ENCODE assay signal across 23 cellular contexts in genomic region chr1:9612871-9613624, GRCh38.
"Had no signal": no experiment of that assay in that cellular context is flagged by ENCODE, and none has a peak within 500 bp of the region (broad histone marks: within the 10 kb centered on the region; RNA-seq: fewer than 3 reads in every experiment).

No MANE protein-coding gene starts in this region.

- H3K9me3 Mint-ChIP-seq: activated CD4-positive, alpha-beta memory T cell treated with anti-CD3 and anti-CD28 coated beads for 36 hours; activated naive CD8-positive, alpha-beta T cell treated with anti-CD3 and anti-CD28 coated beads, Interleukin-2, amount 10 ng/mL, durations not matched to agents 7 days and 5 days; activated T-cell treated with anti-CD3 and anti-CD28 coated beads, Interleukin-2, amount 50 U/mL, for 72 hours; WTC11 had no signal

- H3K9me3 ChIP-seq: adrenal gland, MG63 had no signal

- H3K27me3 ChIP-seq: adrenal gland, MG63 had no signal

- DNase-seq: activated CD4-positive, alpha-beta memory T cell treated with anti-CD3 and anti-CD28 coated beads for 36 hours; activated CD4-positive, alpha-beta T cell treated with anti-CD3 and anti-CD28 coated beads for 48 hours; activated CD4-positive, CD25-positive, alpha-beta regulatory T cell treated with anti-CD3 and anti-CD28 coated beads, Interleukin-2, amount 50 U/mL, for 72 hours; activated naive CD4-positive, alpha-beta T cell treated with anti-CD3 and anti-CD28 coated beads, Interleukin-2, amount 50 U/mL, for 16 hours; activated naive CD8-positive, alpha-beta T cell treated with anti-CD3 and anti-CD28 coated beads, Interleukin-2, amount 10 ng/mL, durations not matched to agents 7 days and 5 days; activated T-cell treated with anti-CD3 and anti-CD28 coated beads, Interleukin-2, amount 50 U/mL, for 72 hours; adrenal gland; anterior cingulate cortex; MG63; MV-4-11; NCI-H1105; NCI-H1436; NCI-H1694 treated with DMSO at 0.1 percent for 48 hours; NCI-H2029 treated with DMSO at 0.1 percent for 48 hours; NCI-H345; NCI-H510A; NCI-H526 treated with DMSO at 0.1 percent for 48 hours; NCI-H82; SIG-M5; T-helper 17 cell; T-helper 9 cell had no signal

- H3K27ac Mint-ChIP-seq: activated CD4-positive, alpha-beta memory T cell treated with anti-CD3 and anti-CD28 coated beads for 36 hours; activated naive CD8-positive, alpha-beta T cell treated with anti-CD3 and anti-CD28 coated beads, Interleukin-2, amount 10 ng/mL, durations not matched to agents 7 days and 5 days; activated T-cell treated with anti-CD3 and anti-CD28 coated beads, Interleukin-2, amount 50 U/mL, for 72 hours; T-helper 17 cell; WTC11 had no signal

- H3K4me3 Mint-ChIP-seq: activated CD4-positive, alpha-beta memory T cell treated with anti-CD3 and anti-CD28 coated beads for 36 hours; activated naive CD8-positive, alpha-beta T cell treated with anti-CD3 and anti-CD28 coated beads, Interleukin-2, amount 10 ng/mL, durations not matched to agents 7 days and 5 days; activated T-cell treated with anti-CD3 and anti-CD28 coated beads, Interleukin-2, amount 50 U/mL, for 72 hours; T-helper 17 cell; WTC11 had no signal

- H3K27me3 Mint-ChIP-seq: activated CD4-positive, alpha-beta memory T cell treated with anti-CD3 and anti-CD28 coated beads for 36 hours; activated naive CD8-positive, alpha-beta T cell treated with anti-CD3 and anti-CD28 coated beads, Interleukin-2, amount 10 ng/mL, durations not matched to agents 7 days and 5 days; T-helper 17 cell had no signal

- H3K4me1 Mint-ChIP-seq: activated naive CD8-positive, alpha-beta T cell treated with anti-CD3 and anti-CD28 coated beads, Interleukin-2, amount 10 ng/mL, durations not matched to agents 7 days and 5 days; T-helper 17 cell had no signal

- H3K4me3 ChIP-seq: adrenal gland, MG63 had no signal

- H3K36me3 Mint-ChIP-seq: activated naive CD8-positive, alpha-beta T cell treated with anti-CD3 and anti-CD28 coated beads, Interleukin-2, amount 10 ng/mL, durations not matched to agents 7 days and 5 days had no signal

- H3K27ac ChIP-seq: adrenal gland had no signal

- H3K4me1 ChIP-seq: adrenal gland had no signal

- ATAC-seq: activated T-cell treated with anti-CD3 and anti-CD28 coated beads, Interleukin-2, amount 50 U/mL, for 72 hours; Panc1; T-helper 17 cell; WTC11 had no signal
